ENCODE assay signal across 4 cellular contexts in genomic region chr17:18723509-18723908, GRCh38. TPM values are rescaled to one million over a fixed set of nuclear protein-coding genes. Genes with fewer than 3 reads are reported as not detected.
"Had no signal": no experiment of that assay in that cellular context is flagged by ENCODE, and none has a peak within 500 bp of the region (broad histone marks: within the 10 kb centered on the region; RNA-seq: fewer than 3 reads in every experiment).

No MANE protein-coding gene starts in this region.

RNA-seq across cellular contexts. Expression of gene FBXW10, which starts 20.3 kb away (rescaled TPM):
- total RNA-seq: HT1080, K562, OCI-LY7 had no signal
- polyA plus RNA-seq: IgD-negative memory B cell, K562 had no signal
